19 cellular contexts compared by ENCODE assay signal in genomic region chr20:31746068-31746878, GRCh38. TPM values are rescaled to one million over a fixed set of nuclear protein-coding genes. Genes with fewer than 3 reads are reported as not detected.
DNase-seq lines count a peak whose midpoint lies in the region; ATAC-seq, FAIRE-seq and TF ChIP-seq lines count a peak whose summit lies in the region.
"Had no signal": no experiment of that assay in that cellular context is flagged by ENCODE, and none has a peak within 500 bp of the region (broad histone marks: within the 10 kb centered on the region; RNA-seq: fewer than 3 reads in every experiment).

No MANE protein-coding gene starts in this region.

- peaks cover 13% of the 10 kb centered on the region for H3K4me1 Mint-ChIP-seq in MCF 10A (ENCODE audit: insufficient read depth, unreplicated experiment)
- H3K4me1 Mint-ChIP-seq in type B pancreatic cell (ENCODE audit: unreplicated experiment), result peaks cover 33% of the 10 kb centered on the region
- H3K4me1 Mint-ChIP-seq: activated B cell treated with CpG ODN at 0.5 μM for 24 hours had no signal

- no peak overlapping the region for H3K4me3 Mint-ChIP-seq in MCF 10A (ENCODE audit: unreplicated experiment)
- peak overlapping the region; percentile 32 for H3K4me3 Mint-ChIP-seq in type B pancreatic cell
- H3K4me3 Mint-ChIP-seq: activated B cell treated with CpG ODN at 0.5 μM for 24 hours; naive thymus-derived CD8-positive, alpha-beta T cell had no signal

- H3K9me3 ChIP-seq in breast epithelium (no peaks in the 10 kb centered on the region), Panc1 (ENCODE audit: control insufficient read depth, insufficient read depth, low read depth, low read length) (no peaks in the 10 kb centered on the region), HepG2 (ENCODE audit: low read length) (no peaks in the 10 kb centered on the region), MM.1S (replicated peaks; ENCODE audit: insufficient read depth, low read length) (no peaks in the 10 kb centered on the region)
- H3K9me3 ChIP-seq: lower lobe of right lung, right atrium auricular region, tibial nerve had no signal

- ATAC-seq in Panc1, result peak; percentile 13; the same call in 1 of the 2 replicates
- ATAC-seq in HepG2, result peak; percentile 68
- ATAC-seq in HG03354 (IDR thresholded peaks at IDR 0.05; ENCODE audit: poor library complexity, severe bottlenecking, unreplicated experiment), result no peak
- ATAC-seq: lower lobe of right lung; naive thymus-derived CD8-positive, alpha-beta T cell had no signal

- H3K27me3 ChIP-seq in breast epithelium (no peaks in the 10 kb centered on the region), Panc1 (ENCODE audit: control insufficient read depth, insufficient read depth, low read length) (no peaks in the 10 kb centered on the region), HepG2 (ENCODE audit: control insufficient read depth in 1 of 2, insufficient read depth in 2 of 2, low read length in 2 of 2) (no peaks in the 10 kb centered on the region), MM.1S (replicated peaks; ENCODE audit: insufficient read depth, low read length) (no peaks in the 10 kb centered on the region)
- H3K27me3 ChIP-seq: right atrium auricular region, tibial nerve had no signal

- TF ChIP-seq POLR2A in breast epithelium (IDR thresholded peaks at IDR 0.05) (no peak), HepG2 (IDR thresholded peaks at IDR 0.05; ENCODE audit: insufficient read depth in 1 of 2, low read depth in 2 of 2, low read length in 2 of 2) (no peak)

- no peaks in the 10 kb centered on the region for H3K36me3 ChIP-seq in breast epithelium
- peaks cover 21% of the 10 kb centered on the region for H3K36me3 ChIP-seq in Panc1 (ENCODE audit: control insufficient read depth, insufficient read depth, low read length)
- H3K36me3 ChIP-seq in HepG2 (replicated peaks in 1 of 2; ENCODE audit: control insufficient read depth in 1 of 2, insufficient read depth in 2 of 2, low read length in 2 of 2), result peaks cover 8 to 42% of the 10 kb centered on the region in 2 experiments
- peaks cover 3% of the 10 kb centered on the region; the same call in 1 of the 2 replicates for H3K36me3 ChIP-seq in MM.1S (replicated peaks; ENCODE audit: insufficient read depth, low read length)
- H3K36me3 ChIP-seq: lower lobe of right lung, right atrium auricular region, tibial nerve had no signal

- CTCF ChIA-PET in MCF 10A (lab: Yijun Ruan, JAX) (interaction anchor here (0.6 to 1.9 kb wide), 8 partner anchors 14 to 110 kb away, joined by 3 to 11 read pairs (median 4); no protein-coding TSS in a partner anchor), Panc1 (lab: Charles Lee) (no interaction called here), HepG2 (lab: Yijun Ruan, JAX; ENCODE audit: low intra/inter-chr PET ratio, low total read pairs) (no interaction called here)

- DNase-seq in MCF 10A (ENCODE audit: unreplicated experiment) (no peak), breast epithelium (ENCODE audit: low spot score in 2 of 2) (no peak), Panc1 (ENCODE audit: low read depth, low spot score) (no peak), HepG2 (ENCODE audit: low spot score) (peak; percentile 41), type B pancreatic cell (ENCODE audit: extremely low spot score, unreplicated experiment) (no peak), MM.1S (no peak), NCI-H2107 treated with DMSO at 0.1 percent for 48 hours (lab: John Stamatoyannopoulos, UW; ENCODE audit: unreplicated experiment) (no peak)
- DNase-seq: activated B cell treated with CpG ODN at 0.5 μM for 24 hours; activated naive CD4-positive, alpha-beta T cell treated with Interleukin-2 at 50 U/mL for 16 hours; lower lobe of right lung; naive thymus-derived CD8-positive, alpha-beta T cell; NCI-H1436; NCI-H524 treated with DMSO at 0.1 percent for 48 hours; stimulated activated CD4-positive, alpha-beta T cell treated with anti-CD3 and anti-CD28 coated beads, Interleukin-4, amount 100 ng/mL, for 24 hours had no signal

- no TSS peak for BruUV-seq in MCF 10A (replicated peaks; lab: Mats Ljungman, UMichigan)
- BruUV-seq in Panc1 (replicated peaks; lab: Mats Ljungman, UMichigan), result TSS peak; percentile 15
- TSS peak; percentile 12 for BruUV-seq in HepG2 (replicated peaks; lab: Mats Ljungman, UMichigan)

- H3K9ac ChIP-seq in HepG2 (ENCODE audit: insufficient read depth, low read depth, low read length), result no peak overlapping the region
- no peak overlapping the region for H3K9ac ChIP-seq in MM.1S (ENCODE audit: low read length)

- POLR2A ChIA-PET in MCF 10A (lab: Yijun Ruan, JAX), result interaction anchor here (0.6 to 1.6 kb wide), 8 partner anchors 10 to 903 kb away, joined by 3 to 5 read pairs (median 4); no protein-coding TSS in a partner anchor
- POLR2A ChIA-PET in Panc1 (lab: Charles Lee), result no interaction called here
- POLR2A ChIA-PET in HepG2 (lab: Yijun Ruan, JAX), result interaction anchor here (1.1 kb wide), 1 partner anchor 26 kb away, joined by 4 read pairs; no protein-coding TSS in a partner anchor

- peaks cover 92% of the 10 kb centered on the region for H3K79me2 ChIP-seq in HepG2 (ENCODE audit: insufficient read depth, low read length)
- H3K79me2 ChIP-seq in MM.1S (ENCODE audit: low read length), result peaks cover 97% of the 10 kb centered on the region

- intact Hi-C loops in MCF 10A (cut with micrococcal nuclease) (no loop called here), breast epithelium (cut with DNase I; ENCODE audit: low total_unique reads) (no loop called here), Panc1 (cut with micrococcal nuclease; ENCODE audit: unreplicated experiment) (no loop called here), HepG2 (cut with micrococcal nuclease; ENCODE audit: unreplicated experiment) (no loop called here)

- H4K20me1 ChIP-seq in HepG2 (ENCODE audit: insufficient read depth, low read length) (no peaks in the 10 kb centered on the region), MM.1S (ENCODE audit: insufficient read depth, low read length) (no peaks in the 10 kb centered on the region; the same call in 1 of the 2 replicates)

- H3K9me3 Mint-ChIP-seq in MCF 10A (ENCODE audit: unreplicated experiment) (no peaks in the 10 kb centered on the region), type B pancreatic cell (no peaks in the 10 kb centered on the region)
- H3K9me3 Mint-ChIP-seq: activated B cell treated with CpG ODN at 0.5 μM for 24 hours; naive thymus-derived CD8-positive, alpha-beta T cell had no signal

- H3K9me2 ChIP-seq in MM.1S (replicated peaks; ENCODE audit: insufficient read depth, low read length), result no peaks in the 10 kb centered on the region

- H3K27ac Mint-ChIP-seq in MCF 10A (ENCODE audit: low read depth, unreplicated experiment) (peak overlapping the region; percentile 50), type B pancreatic cell (peak overlapping the region; percentile 75)
- H3K27ac Mint-ChIP-seq: activated B cell treated with CpG ODN at 0.5 μM for 24 hours had no signal

- no peak; a peak in 1 of 4 replicates for TF ChIP-seq EP300 in HepG2 (IDR thresholded peaks at IDR 0.05; ENCODE audit: low read depth in 2 of 2, low read length in 2 of 2)
- TF ChIP-seq EP300 in HepG2 (CRISPR knock-in tag; IDR thresholded peaks at IDR 0.05; ENCODE audit: borderline replicate concordance), result no peak

- no peaks in the 10 kb centered on the region for H3K27me3 Mint-ChIP-seq in MCF 10A (ENCODE audit: insufficient read depth, unreplicated experiment)
- no peaks in the 10 kb centered on the region for H3K27me3 Mint-ChIP-seq in type B pancreatic cell
- H3K27me3 Mint-ChIP-seq: activated B cell treated with CpG ODN at 0.5 μM for 24 hours; naive thymus-derived CD8-positive, alpha-beta T cell had no signal

- H3K27ac ChIP-seq in breast epithelium (no peak overlapping the region), Panc1 (ENCODE audit: low read length) (peak overlapping the region; percentile 10; the same call in 1 of the 2 replicates), HepG2 (ENCODE audit: extremely low read length, insufficient read depth, low read length) (peak overlapping the region; percentile 5), MM.1S (ENCODE audit: low read length) (no peak overlapping the region)
- H3K27ac ChIP-seq: lower lobe of right lung, right atrium auricular region, tibial nerve had no signal

- peaks cover 12% of the 10 kb centered on the region for H3K36me3 Mint-ChIP-seq in MCF 10A (ENCODE audit: insufficient read depth, unreplicated experiment)
- H3K36me3 Mint-ChIP-seq in type B pancreatic cell, result peaks cover 30% of the 10 kb centered on the region
- H3K36me3 Mint-ChIP-seq: naive thymus-derived CD8-positive, alpha-beta T cell had no signal

- H3K4me3 ChIP-seq in breast epithelium (no peak overlapping the region), Panc1 (ENCODE audit: low read depth in 2 of 2, low read length in 2 of 2) (no peak overlapping the region), HepG2 (replicated peaks in 1 of 3; ENCODE audit: insufficient read depth in 1 of 3, low read depth in 2 of 3, low read length in 3 of 3) (no peak overlapping the region), MM.1S (ENCODE audit: low read length) (no peak overlapping the region)
- H3K4me3 ChIP-seq: lower lobe of right lung, right atrium auricular region, tibial nerve had no signal

- no peaks in the 10 kb centered on the region for H3K4me1 ChIP-seq in breast epithelium
- H3K4me1 ChIP-seq in Panc1 (ENCODE audit: control insufficient read depth, insufficient read depth, low read length), result peaks cover 18% of the 10 kb centered on the region
- peaks cover 47% of the 10 kb centered on the region for H3K4me1 ChIP-seq in HepG2 (ENCODE audit: insufficient read depth, low read length)
- peaks cover 5% of the 10 kb centered on the region; the same call in 1 of the 2 replicates for H3K4me1 ChIP-seq in MM.1S (ENCODE audit: low read length)
- H3K4me1 ChIP-seq: lower lobe of right lung, right atrium auricular region, tibial nerve had no signal

- TF ChIP-seq CTCF in MCF 10A (IDR thresholded peaks at IDR 0.05; ENCODE audit: unreplicated experiment) (no peak), breast epithelium (IDR thresholded peaks at IDR 0.05) (no peak), Panc1 (IDR thresholded peaks at IDR 0.05) (no peak), HepG2 (CRISPR knock-in tag; IDR thresholded peaks at IDR 0.05) (no peak), type B pancreatic cell (conservative IDR thresholded peaks at IDR 0.05) (no peak), MM.1S (IDR thresholded peaks at IDR 0.05; ENCODE audit: low read length) (no peak)

- no peaks in the 10 kb centered on the region for H3F3A ChIP-seq in MM.1S (ENCODE audit: insufficient read depth, low read length)

- in situ Hi-C loops in Panc1 (cut with HindIII; ENCODE audit: low pct_unique_long_range_greater_than_20kb, low sequenced_read_pairs) (loop anchor here (10.0 kb wide), 1 partner anchor 339 kb away; no protein-coding TSS in a partner anchor), HepG2 (cut with HindIII; ENCODE audit: extremely low pct_ligation_motif_present, low pct_unique_long_range_greater_than_20kb) (no loop called here)

- 71% methylated on average over 1 of the region's 1 CpG for WGBS in HepG2 (ENCODE audit: low lambda C conversion rate)

- H2AFZ ChIP-seq in HepG2 (ENCODE audit: low read length), result no peak overlapping the region
- no peak overlapping the region for H2AFZ ChIP-seq in MM.1S (ENCODE audit: low read length)

- H3K4me2 ChIP-seq in HepG2 (ENCODE audit: low read depth, low read length) (peak overlapping the region; percentile 13; the same call in 1 of the 2 replicates), MM.1S (ENCODE audit: low read depth, low read length) (no peak overlapping the region)

- TF ChIP-seq RAD21 in HepG2 (CRISPR knock-in tag; IDR thresholded peaks at IDR 0.05), result no peak

- no peak for FAIRE-seq in HepG2 (lab: Jason Lieb, UNC)
- FAIRE-seq: GM18507, GM19239 had no signal

RNA-seq across cellular contexts. Expression of gene TPX2, which starts 7.2 kb away (rescaled TPM):
- total RNA-seq in MCF 10A (2022) (45.3 and 79.6 TPM in 2 replicates), breast epithelium (1 to 10 TPM in 1 of 3 donors, under 1 TPM in 2; 0.33 to 3.8 (median 0.73) TPM), Panc1 (2021; ENCODE audit: unreplicated experiment) (248 TPM), HepG2 (2016; rRNA removed; fragmentation: Illumina TruSeq; extraction: Trizol) (124 and 190 TPM in 2 replicates), type B pancreatic cell (ENCODE audit: low replicate concordance) (45.0 and 130 TPM in 2 replicates)
- 84.6 TPM for polyA plus RNA-seq in Panc1 (2012; ENCODE audit: insufficient read length)
- 19.7 and 21.4 TPM in 2 replicates for total RNA-seq in HepG2 (2016; cell fraction: cytosol; rRNA removed; fragmentation: Illumina TruSeq; extraction: Trizol; ENCODE audit: low read depth)
- total RNA-seq in HepG2 (2016; cell fraction: insoluble cytoplasmic fraction; rRNA removed; fragmentation: Illumina TruSeq; extraction: Trizol), result 123 and 174 TPM in 2 replicates
- 59.2 and 59.7 TPM in 2 replicates for total RNA-seq in HepG2 (2016; cell fraction: membrane; rRNA removed; fragmentation: Illumina TruSeq; extraction: Trizol)
- 91.9 and 95.0 TPM in 2 replicates for total RNA-seq in HepG2 (2016; cell fraction: nucleus; rRNA removed; fragmentation: Illumina TruSeq; extraction: Trizol)
- polyA plus RNA-seq in HepG2 (2011; rRNA removed), result 20.0 and 34.3 TPM in 2 replicates
- polyA plus RNA-seq in HepG2 (2011; cell fraction: cytosol; rRNA removed), result 21.1 and 21.9 TPM in 2 replicates
- 16.5 and 21.6 TPM in 2 replicates for polyA plus RNA-seq in HepG2 (2011; cell fraction: nucleus; rRNA removed)
- 28.3 and 61.6 TPM in 2 replicates for polyA plus RNA-seq in HepG2 (2012)
- 8.4 and 9.3 TPM in 2 replicates for polyA plus RNA-seq in HepG2 (2016; cell fraction: cytosol; fragmentation: Illumina TruSeq; extraction: Trizol; ENCODE audit: low read depth)
- 186 and 207 TPM in 2 replicates for polyA plus RNA-seq in HepG2 (2016; cell fraction: insoluble cytoplasmic fraction; fragmentation: Illumina TruSeq; extraction: Trizol; ENCODE audit: low read depth)
- polyA plus RNA-seq in HepG2 (2016; cell fraction: membrane; fragmentation: Illumina TruSeq; extraction: Trizol; ENCODE audit: low read depth), result 30.8 and 32.2 TPM in 2 replicates
- 122 and 124 TPM in 2 replicates for polyA plus RNA-seq in HepG2 (2016; cell fraction: nucleus; fragmentation: Illumina TruSeq; extraction: Trizol; ENCODE audit: insufficient read depth, low read depth)
- 23.1 and 74.5 TPM in 2 replicates for polyA minus RNA-seq in HepG2 (2011; rRNA and poly(A)+ RNA removed; ENCODE audit: low replicate concordance)
- 31.8 and 39.1 TPM in 2 replicates for polyA minus RNA-seq in HepG2 (2011; cell fraction: cytosol; rRNA and poly(A)+ RNA removed)
- polyA minus RNA-seq in HepG2 (2011; cell fraction: nucleus; rRNA and poly(A)+ RNA removed), result 42.3 and 53.4 TPM in 2 replicates

RNA-seq across cellular contexts. Expression of gene BCL2L1, which starts 23.6 kb away (rescaled TPM):
- total RNA-seq in MCF 10A (2022), result 139 and 156 TPM in 2 replicates
- total RNA-seq in breast epithelium, result 100 to 1,000 TPM in 2 of 3 donors, 10 to 100 TPM in 1; 95.1 to 124 (median 117) TPM
- 150 TPM for total RNA-seq in Panc1 (2021; ENCODE audit: unreplicated experiment)
- polyA plus RNA-seq in Panc1 (2012; ENCODE audit: insufficient read length), result 127 TPM
- 164 and 200 TPM in 2 replicates for total RNA-seq in HepG2 (2016; rRNA removed; fragmentation: Illumina TruSeq; extraction: Trizol)
- 60.9 and 61.0 TPM in 2 replicates for total RNA-seq in HepG2 (2016; cell fraction: cytosol; rRNA removed; fragmentation: Illumina TruSeq; extraction: Trizol; ENCODE audit: low read depth)
- total RNA-seq in HepG2 (2016; cell fraction: insoluble cytoplasmic fraction; rRNA removed; fragmentation: Illumina TruSeq; extraction: Trizol), result 169 and 173 TPM in 2 replicates
- total RNA-seq in HepG2 (2016; cell fraction: membrane; rRNA removed; fragmentation: Illumina TruSeq; extraction: Trizol), result 190 and 201 TPM in 2 replicates
- total RNA-seq in HepG2 (2016; cell fraction: nucleus; rRNA removed; fragmentation: Illumina TruSeq; extraction: Trizol), result 135 and 148 TPM in 2 replicates
- polyA plus RNA-seq in HepG2 (2011; rRNA removed), result 258 and 259 TPM in 2 replicates
- 215 and 224 TPM in 2 replicates for polyA plus RNA-seq in HepG2 (2011; cell fraction: cytosol; rRNA removed)
- 123 and 146 TPM in 2 replicates for polyA plus RNA-seq in HepG2 (2011; cell fraction: nucleus; rRNA removed)
- polyA plus RNA-seq in HepG2 (2012), result 184 and 192 TPM in 2 replicates
- 77.5 and 91.4 TPM in 2 replicates for polyA plus RNA-seq in HepG2 (2016; cell fraction: cytosol; fragmentation: Illumina TruSeq; extraction: Trizol; ENCODE audit: low read depth)
- 214 and 252 TPM in 2 replicates for polyA plus RNA-seq in HepG2 (2016; cell fraction: insoluble cytoplasmic fraction; fragmentation: Illumina TruSeq; extraction: Trizol; ENCODE audit: low read depth)
- polyA plus RNA-seq in HepG2 (2016; cell fraction: membrane; fragmentation: Illumina TruSeq; extraction: Trizol; ENCODE audit: low read depth), result 208 and 211 TPM in 2 replicates
- polyA plus RNA-seq in HepG2 (2016; cell fraction: nucleus; fragmentation: Illumina TruSeq; extraction: Trizol; ENCODE audit: insufficient read depth, low read depth), result 168 and 174 TPM in 2 replicates
- 34.8 and 259 TPM in 2 replicates for polyA minus RNA-seq in HepG2 (2011; rRNA and poly(A)+ RNA removed; ENCODE audit: low replicate concordance)
- polyA minus RNA-seq in HepG2 (2011; cell fraction: cytosol; rRNA and poly(A)+ RNA removed), result 124 TPM in 2 replicates
- polyA minus RNA-seq in HepG2 (2011; cell fraction: nucleus; rRNA and poly(A)+ RNA removed), result 215 and 221 TPM in 2 replicates
- total RNA-seq in type B pancreatic cell (ENCODE audit: low replicate concordance), result 142 and 243 TPM in 2 replicates

Comparison
In these comparisons a context has a peak if more than half of its experiments do, and no peak if none do; other contexts are left out.
1. H3K27ac ChIP-seq: peak in Panc1 (single experiment) and HepG2 (single experiment); none in breast epithelium (0 of 2) and MM.1S (single experiment).